8 cellular contexts compared by ENCODE assay signal in genomic region chr2:144332356-144333143, GRCh38.
DNase-seq lines count a peak whose midpoint lies in the region; ATAC-seq, FAIRE-seq and TF ChIP-seq lines count a peak whose summit lies in the region.

No MANE protein-coding gene starts in this region.

- H3K4me3 ChIP-seq in LNCaP clone FGC (ENCODE audit: low read depth, low read length) (peak overlapping the region; percentile 77), RWPE2 (ENCODE audit: severe bottlenecking) (peak overlapping the region; percentile 84), fibroblast of villous mesenchyme (ENCODE audit: low read depth, low read length) (peak overlapping the region; percentile 78), stomach (peak overlapping the region; percentile 66 to 83 (median 70))

- TF ChIP-seq CTCF in LNCaP clone FGC (IDR thresholded peaks at IDR 0.05; ENCODE audit: control insufficient read depth, extremely low read depth, insufficient read depth), result no peak
- TF ChIP-seq CTCF in RWPE2 (IDR thresholded peaks at IDR 0.05; ENCODE audit: poor library complexity, severe bottlenecking), result peak; percentile 1
- no peak for TF ChIP-seq CTCF in fibroblast of villous mesenchyme (IDR thresholded peaks at IDR 0.05; ENCODE audit: insufficient read depth, low read depth, low read length)
- TF ChIP-seq CTCF in neural crest cell (conservative IDR thresholded peaks at IDR 0.05), result no peak
- TF ChIP-seq CTCF in stomach (IDR thresholded peaks at IDR 0.05), result no peak

- H3K27me3 Mint-ChIP-seq in neural crest cell (ENCODE audit: low read depth), result peaks cover 2% of the 10 kb centered on the region

- whole genome bisulfite sequencing in stomach, 5 donors, result 1 to 4% (median 2%) methylated on average over 28 to 73 of the region's 77 CpGs

- H3K4me1 ChIP-seq in ES-I3 (ENCODE audit: insufficient read depth, low read length) (peaks cover 11% of the 10 kb centered on the region; the same call in 1 of the 2 replicates), RWPE2 (ENCODE audit: insufficient read depth, poor library complexity, severe bottlenecking) (peaks cover 5% of the 10 kb centered on the region), stomach (peaks cover 0 to 23% (median 12%) of the 10 kb centered on the region in 4 donors)

- peak overlapping the region; percentile 91 for H3K4me3 Mint-ChIP-seq in neural crest cell

- TF ChIP-seq EP300 in stomach (IDR thresholded peaks at IDR 0.05), result no peak

- TF ChIP-seq POLR2A in H54 (IDR thresholded peaks at IDR 0.05; ENCODE audit: low read depth, low read length) (no peak), stomach (IDR thresholded peaks at IDR 0.05) (peak in 1 of 4 donors; percentile 5)

- intact Hi-C loops in stomach (cut with DNase I; ENCODE audit: low total_unique reads), result no loop called here

- ATAC-seq in RWPE2 (ENCODE audit: low read depth), result peak; percentile 83

- H3K4me1 Mint-ChIP-seq in neural crest cell, result peaks cover 39% of the 10 kb centered on the region

- H3K36me3 Mint-ChIP-seq in neural crest cell (ENCODE audit: low read depth), result peaks cover 2% of the 10 kb centered on the region

- H3K9me3 ChIP-seq in ES-I3 (ENCODE audit: control insufficient read depth, insufficient read depth, low read length), result no peaks in the 10 kb centered on the region
- no peaks in the 10 kb centered on the region for H3K9me3 ChIP-seq in RWPE2 (ENCODE audit: severe bottlenecking)
- H3K9me3 ChIP-seq in stomach, result no peaks in the 10 kb centered on the region

- H3K9ac ChIP-seq in ES-I3 (ENCODE audit: low read depth, low read length), result peak overlapping the region; percentile 66

- H3K27me3 ChIP-seq in RWPE2 (ENCODE audit: insufficient read depth, poor library complexity, severe bottlenecking) (no peaks in the 10 kb centered on the region), stomach (no peaks in the 10 kb centered on the region)

- FAIRE-seq in H54 (lab: Jason Lieb, UNC), result no peak

- H3K36me3 ChIP-seq in ES-I3 (ENCODE audit: insufficient read depth, low read length), result no peaks in the 10 kb centered on the region
- no peaks in the 10 kb centered on the region for H3K36me3 ChIP-seq in RWPE2 (ENCODE audit: low read depth)
- H3K36me3 ChIP-seq in stomach, result no peaks in the 10 kb centered on the region

- H3K27ac Mint-ChIP-seq in neural crest cell (ENCODE audit: unreplicated experiment), result peak overlapping the region; percentile 92

- H3K9me3 Mint-ChIP-seq in neural crest cell, result peaks cover 3% of the 10 kb centered on the region

- DNase-seq in H54 (ENCODE audit: insufficient read length, low spot score) (peak; percentile 76), LNCaP clone FGC (ENCODE audit: low read depth) (no peak), RWPE2 (ENCODE audit: low spot score) (peak; percentile 76), fibroblast of villous mesenchyme (ENCODE audit: low read depth) (peak; percentile 86), neural crest cell (ENCODE audit: low read depth, low spot score) (peak; percentile 70), stomach (peak; percentile 89)
- DNase-seq in activated effector memory CD4-positive, alpha-beta T cell treated with anti-CD3 and anti-CD28 coated beads, Interleukin-2, amount 50 U/mL, for 16 hours, result peak; percentile 96

- H3K27ac ChIP-seq in RWPE2 (ENCODE audit: poor library complexity, severe bottlenecking), result peak overlapping the region; percentile 62
- H3K27ac ChIP-seq in stomach, result peak overlapping the region; percentile 86 to 96 (median 89)
